ENCODE assay signal across 13 cellular contexts in the genomic region with DNA sequence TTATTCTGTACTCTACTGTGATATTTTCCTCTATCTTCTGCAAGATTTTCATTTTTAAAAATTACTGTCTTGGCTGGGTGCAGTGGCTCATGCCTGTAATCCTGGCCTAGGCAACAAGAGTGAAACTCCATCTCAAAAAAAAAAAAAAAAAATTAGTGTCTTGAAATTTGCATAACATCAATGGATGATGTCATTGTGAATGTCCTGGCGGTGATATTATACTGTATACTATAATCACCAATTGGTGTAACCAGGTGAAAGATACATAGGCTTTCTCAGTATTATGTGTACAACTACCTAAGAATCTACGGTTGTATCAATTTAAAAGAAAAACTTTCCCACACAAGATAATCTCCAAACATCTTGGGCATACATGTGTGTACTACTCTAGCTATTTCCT. TPM values are rescaled to one million over a fixed set of nuclear protein-coding genes. Genes with fewer than 3 reads are reported as not detected.
A peak's percentile ranks its signal among the peaks of the same experiment; 100 is the strongest.
DNase-seq lines count a peak whose midpoint lies in the region; ATAC-seq, FAIRE-seq and TF ChIP-seq lines count a peak whose summit lies in the region.
"Had no signal": no experiment of that assay in that cellular context is flagged by ENCODE, and none has a peak within 500 bp of the region (broad histone marks: within the 10 kb centered on the region; RNA-seq: fewer than 3 reads in every experiment).

No MANE protein-coding gene starts in this region.

- peaks cover 11% of the 10 kb centered on the region for H3K4me1 ChIP-seq in CD8-positive, alpha-beta memory T cell (ENCODE audit: insufficient read depth, low read length)
- H3K4me1 ChIP-seq in astrocyte (ENCODE audit: insufficient read depth, low read length) (no peaks in the 10 kb centered on the region), smooth muscle cell (ENCODE audit: low read depth) (no peaks in the 10 kb centered on the region)
- H3K4me1 ChIP-seq: parathyroid adenoma had no signal

- no peaks in the 10 kb centered on the region for H3F3A ChIP-seq in smooth muscle cell (ENCODE audit: low read depth)

- H3K36me3 ChIP-seq in CD8-positive, alpha-beta memory T cell (ENCODE audit: insufficient read depth, low read length) = no peaks in the 10 kb centered on the region
- H3K36me3 ChIP-seq in astrocyte (ENCODE audit: insufficient read depth, low read length) (no peaks in the 10 kb centered on the region), smooth muscle cell (ENCODE audit: low read depth) (no peaks in the 10 kb centered on the region)

- H3K9ac ChIP-seq in astrocyte (ENCODE audit: low read length) = no peak overlapping the region
- no peak overlapping the region for H3K9ac ChIP-seq in smooth muscle cell (ENCODE audit: low read depth)
- H3K9ac ChIP-seq: parathyroid adenoma had no signal

- H3K4me3 Mint-ChIP-seq in CD8-positive, alpha-beta memory T cell = peak overlapping the region; percentile 32 to 99 (median 94)
- H3K4me3 Mint-ChIP-seq in IgD-negative memory B cell (peak overlapping the region; percentile 45 to 98 (median 66)), astrocyte (ENCODE audit: unreplicated experiment) (no peak overlapping the region)
- H3K4me3 Mint-ChIP-seq in natural killer cell treated with Interleukin-12 subunit alpha and Interleukin-12 subunit beta and Interleukin-15 and Interleukin-18, amount 100 ng/mL, for 72 hours = peak overlapping the region; percentile 50

- no peak for FAIRE-seq in astrocyte (lab: Jason Lieb, UNC)
- FAIRE-seq: GM18507 had no signal

- peaks cover 15% of the 10 kb centered on the region for H3K79me2 ChIP-seq in astrocyte (ENCODE audit: insufficient read depth, low read length)
- H3K79me2 ChIP-seq in smooth muscle cell (ENCODE audit: low read depth) = peaks cover 15% of the 10 kb centered on the region

- H3K4me3 ChIP-seq in CD8-positive, alpha-beta memory T cell (ENCODE audit: low read length) = peak overlapping the region; percentile 52
- H3K4me3 ChIP-seq in astrocyte (ENCODE audit: insufficient read depth, low read depth, low read length) (no peak overlapping the region), smooth muscle cell (no peak overlapping the region)

- peaks cover 11 to 57% (median 27%) of the 10 kb centered on the region in 3 donors for H3K36me3 Mint-ChIP-seq in CD8-positive, alpha-beta memory T cell
- H3K36me3 Mint-ChIP-seq in IgD-negative memory B cell (peaks cover 13% of the 10 kb centered on the region), astrocyte (ENCODE audit: low read depth, unreplicated experiment) (peaks cover 2% of the 10 kb centered on the region)
- H3K36me3 Mint-ChIP-seq in natural killer cell treated with Interleukin-12 subunit alpha and Interleukin-12 subunit beta and Interleukin-15 and Interleukin-18, amount 100 ng/mL, for 72 hours = peaks cover 4% of the 10 kb centered on the region

- POLR2A ChIA-PET in CD8-positive, alpha-beta memory T cell (lab: Charles Lee) = no interaction called here
- POLR2A ChIA-PET in RWPE1 (lab: Yijun Ruan, JAX; ENCODE audit: low non-redundant PET) = no interaction called here

- no peak for TF ChIP-seq CTCF in astrocyte (IDR thresholded peaks at IDR 0.05; ENCODE audit: insufficient read depth, low read depth, low read length)
- TF ChIP-seq CTCF in smooth muscle cell (IDR thresholded peaks at IDR 0.05; ENCODE audit: borderline replicate concordance, insufficient read depth, poor library complexity, severe bottlenecking) = no peak
- TF ChIP-seq CTCF in RWPE1 (conservative IDR thresholded peaks at IDR 0.05; ENCODE audit: low read depth) = no peak

- peaks cover 0 to 7% of the 10 kb centered on the region in 2 donors for H3K27me3 Mint-ChIP-seq in CD8-positive, alpha-beta memory T cell
- no peaks in the 10 kb centered on the region for H3K27me3 Mint-ChIP-seq in IgD-negative memory B cell
- no peaks in the 10 kb centered on the region for H3K27me3 Mint-ChIP-seq in astrocyte (ENCODE audit: low read depth, unreplicated experiment)
- H3K27me3 Mint-ChIP-seq in natural killer cell treated with Interleukin-12 subunit alpha and Interleukin-12 subunit beta and Interleukin-15 and Interleukin-18, amount 100 ng/mL, for 72 hours = no peaks in the 10 kb centered on the region

- peak in 1 of 5 donors; percentile 45 for DNase-seq in CD8-positive, alpha-beta memory T cell
- DNase-seq in astrocyte (ENCODE audit: low read depth) (no peak), smooth muscle cell (lab: John Stamatoyannopoulos, UW; ENCODE audit: unreplicated experiment) (no peak), RWPE1 (ENCODE audit: low spot score) (no peak), T-helper 9 cell (no peak)
- DNase-seq in natural killer cell treated with Interleukin-12 subunit alpha and Interleukin-12 subunit beta and Interleukin-15 and Interleukin-18, amount 100 ng/mL, for 72 hours (ENCODE audit: low spot score) = no peak
- DNase-seq: activated gamma-delta T cell treated with Interleukin-2 at 50 U/mL for 16 hours; dorsolateral prefrontal cortex; stimulated activated CD4-positive, alpha-beta T cell treated with anti-CD3 and anti-CD28 coated beads, Interleukin-2, amount 100 ng/mL, for 24 hours; stomach had no signal

- H3K27me3 ChIP-seq in CD8-positive, alpha-beta memory T cell (ENCODE audit: insufficient read depth, low read length, poor library complexity, severe bottlenecking) = no peaks in the 10 kb centered on the region
- H3K27me3 ChIP-seq in astrocyte (ENCODE audit: insufficient read depth, low read length) (no peaks in the 10 kb centered on the region), smooth muscle cell (ENCODE audit: low read depth) (no peaks in the 10 kb centered on the region)
- H3K27me3 ChIP-seq: dorsolateral prefrontal cortex, stomach had no signal

- CTCF ChIA-PET in CD8-positive, alpha-beta memory T cell (lab: Charles Lee) = no interaction called here
- CTCF ChIA-PET in RWPE1 (lab: Yijun Ruan, JAX) = no interaction called here

- peaks cover 0 to 30% (median 8%) of the 10 kb centered on the region in 5 donors for H3K9me3 Mint-ChIP-seq in CD8-positive, alpha-beta memory T cell
- peaks cover 0 to 7% (median 7%) of the 10 kb centered on the region in 3 donors for H3K9me3 Mint-ChIP-seq in IgD-negative memory B cell
- no peaks in the 10 kb centered on the region for H3K9me3 Mint-ChIP-seq in astrocyte (ENCODE audit: unreplicated experiment)
- H3K9me3 Mint-ChIP-seq in natural killer cell treated with Interleukin-12 subunit alpha and Interleukin-12 subunit beta and Interleukin-15 and Interleukin-18, amount 100 ng/mL, for 72 hours = no peaks in the 10 kb centered on the region

- H3K9me3 ChIP-seq in CD8-positive, alpha-beta memory T cell (ENCODE audit: low read length) = no peaks in the 10 kb centered on the region
- no peaks in the 10 kb centered on the region for H3K9me3 ChIP-seq in astrocyte (ENCODE audit: insufficient read depth, low read depth, low read length)
- H3K9me3 ChIP-seq in smooth muscle cell (replicated peaks; ENCODE audit: low read depth) = no peaks in the 10 kb centered on the region

- peak overlapping the region; percentile 98 to 100 (median 100) for H3K27ac Mint-ChIP-seq in CD8-positive, alpha-beta memory T cell
- peak overlapping the region; percentile 99 to 100 (median 99) for H3K27ac Mint-ChIP-seq in IgD-negative memory B cell
- H3K27ac Mint-ChIP-seq in astrocyte (ENCODE audit: unreplicated experiment) = peak overlapping the region; percentile 34
- H3K27ac Mint-ChIP-seq in natural killer cell treated with Interleukin-12 subunit alpha and Interleukin-12 subunit beta and Interleukin-15 and Interleukin-18, amount 100 ng/mL, for 72 hours = peak overlapping the region; percentile 91 to 97

- H3K4me1 Mint-ChIP-seq in CD8-positive, alpha-beta memory T cell = peaks cover 27 to 61% (median 36%) of the 10 kb centered on the region in 3 donors
- H3K4me1 Mint-ChIP-seq in IgD-negative memory B cell (peaks cover 15 to 18% (median 17%) of the 10 kb centered on the region in 3 donors), astrocyte (ENCODE audit: low read depth, unreplicated experiment) (no peaks in the 10 kb centered on the region)
- H3K4me1 Mint-ChIP-seq in natural killer cell treated with Interleukin-12 subunit alpha and Interleukin-12 subunit beta and Interleukin-15 and Interleukin-18, amount 100 ng/mL, for 72 hours (ENCODE audit: low read depth in 2 of 2) = peaks cover 6 to 11% of the 10 kb centered on the region in 2 donors

- H3K4me2 ChIP-seq in astrocyte (ENCODE audit: low read length) (peak overlapping the region; percentile 84), smooth muscle cell (no peak overlapping the region)

- 91% methylated on average over 2 of the region's 2 CpGs for WGBS in smooth muscle cell (ENCODE audit: low lambda C conversion rate)

- H2AFZ ChIP-seq in astrocyte (ENCODE audit: low read depth, low read length) = no peak overlapping the region
- no peak overlapping the region for H2AFZ ChIP-seq in smooth muscle cell (ENCODE audit: low read depth)

- H3K27ac ChIP-seq in CD8-positive, alpha-beta memory T cell (ENCODE audit: low read depth, low read length) = peak overlapping the region; percentile 85
- H3K27ac ChIP-seq in astrocyte (ENCODE audit: low read depth, low read length) = no peak overlapping the region
- no peak overlapping the region for H3K27ac ChIP-seq in smooth muscle cell (ENCODE audit: low read depth)
- H3K27ac ChIP-seq in RWPE1 = no peak overlapping the region

- no peak for ATAC-seq in natural killer cell treated with Interleukin-12 subunit alpha and Interleukin-12 subunit beta and Interleukin-15 and Interleukin-18, amount 100 ng/mL, for 72 hours

- H4K20me1 ChIP-seq in astrocyte (ENCODE audit: insufficient read depth, low read length) (no peaks in the 10 kb centered on the region), smooth muscle cell (ENCODE audit: low read depth) (no peaks in the 10 kb centered on the region)

RNA-seq across cellular contexts. Expression of gene ZNF331, which starts 15.2 kb away (rescaled TPM):
- 10 to 100 TPM; 17.5 to 18.6 TPM for total RNA-seq in CD8-positive, alpha-beta memory T cell
- polyA plus RNA-seq in CD8-positive, alpha-beta memory T cell = 43.9 TPM
- polyA plus RNA-seq in IgD-negative memory B cell (27.1 TPM), smooth muscle cell (9.7 and 11.4 TPM in 2 replicates)
- total RNA-seq in astrocyte (4.8 and 5.1 TPM in 2 replicates), smooth muscle cell (9.1 and 12.1 TPM in 2 replicates)
- total RNA-seq in natural killer cell treated with Interleukin-12 subunit alpha and Interleukin-12 subunit beta and Interleukin-15 and Interleukin-18, amount 100 ng/mL, for 72 hours = 10 to 100 TPM; 12.0 to 15.1 TPM

Comparison
In these comparisons a context has a peak if more than half of its experiments do, and no peak if none do; other contexts are left out.
1. H3K27ac Mint-ChIP-seq: peak in every context shown above with its lines; median percentile 100 in CD8-positive, alpha-beta memory T cell; 99 in IgD-negative memory B cell; 94 in natural killer cell treated with Interleukin-12 subunit alpha and Interleukin-12 subunit beta and Interleukin-15 and Interleukin-18, amount 100 ng/mL, for 72 hours; 34 in astrocyte.